ENCODE assay signal across 20 cellular contexts in the genomic region with DNA sequence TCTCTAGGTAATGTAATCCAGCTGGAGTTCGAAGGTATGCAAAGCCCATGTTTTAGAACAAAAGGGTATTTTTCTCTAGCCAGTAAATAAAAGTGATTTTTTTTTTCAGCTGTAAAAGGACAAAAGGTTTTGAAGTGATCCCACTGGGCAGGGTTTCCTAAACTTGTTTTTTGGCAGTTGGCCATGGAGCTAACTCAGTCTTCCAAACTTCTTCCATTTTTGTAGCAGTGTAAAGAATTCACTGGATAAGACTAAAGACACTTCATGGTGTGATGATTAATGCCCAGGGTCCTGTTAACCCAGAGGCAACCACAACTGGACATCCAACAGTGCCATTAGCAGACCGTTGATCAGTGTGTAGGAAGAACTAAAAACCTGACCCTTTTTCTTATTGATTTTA.
"Had no signal": no experiment of that assay in that cellular context is flagged by ENCODE, and none has a peak within 500 bp of the region (broad histone marks: within the 10 kb centered on the region; RNA-seq: fewer than 3 reads in every experiment).

No MANE protein-coding gene starts in this region.

- ATAC-seq: activated CD8-positive, alpha-beta T cell treated with anti-CD3 and anti-CD28 coated beads, Interleukin-2, amount 10 ng/mL, durations not matched to agents 7 days and 5 days; left lung; natural killer cell; right lobe of liver; SK-N-SH treated with all-trans-retinoic acid at 6 μM for 48 hours; stimulated activated memory B cell treated with anti-CD40 and anti-IgM and Interleukin-4, amounts not matched to agents 10 μg/mL and 1 μg/mL and 100 μg/mL, for 72 hours had no signal

- H3K36me3 ChIP-seq: gastrocnemius medialis, left lung, right lobe of liver had no signal

- DNase-seq: activated CD4-positive, alpha-beta T cell treated with anti-CD3 and anti-CD28 coated beads for 1 hour; activated CD4-positive, alpha-beta T cell treated with anti-CD3 and anti-CD28 coated beads, Interleukin-2, amount 50 U/mL, for 1 hour; activated CD8-positive, alpha-beta T cell treated with anti-CD3 and anti-CD28 coated beads, Interleukin-2, amount 10 ng/mL, durations not matched to agents 7 days and 5 days; activated gamma-delta T cell treated with Interleukin-2 at 50 U/mL for 16 hours; activated T-cell treated with anti-CD3 and anti-CD28 coated beads, Interleukin-2, amount 50 U/mL, for 1 hour; aorta; caudate nucleus; dermis blood vessel endothelial cell; effector CD8-positive, alpha-beta T cell; gastrocnemius medialis; kidney; left lung; mammary epithelial cell; natural killer cell; right lobe of liver; small intestine; stimulated activated CD4-positive, alpha-beta T cell treated with anti-CD3 and anti-CD28 coated beads, Interleukin-15, amount 100 ng/mL, for 24 hours; testis had no signal

- H3K4me1 ChIP-seq: left lung, right lobe of liver, testis had no signal

- H3K9me3 ChIP-seq: gastrocnemius medialis, left lung, right lobe of liver, testis had no signal

- H3K27ac ChIP-seq: gastrocnemius medialis, left lung, right lobe of liver, testis had no signal

- H3K27me3 ChIP-seq: gastrocnemius medialis, left lung, right lobe of liver, testis had no signal

- H3K4me3 ChIP-seq: gastrocnemius medialis, left lung, right lobe of liver, testis had no signal
